ENCODE assay signal across 11 cellular contexts in the genomic region with DNA sequence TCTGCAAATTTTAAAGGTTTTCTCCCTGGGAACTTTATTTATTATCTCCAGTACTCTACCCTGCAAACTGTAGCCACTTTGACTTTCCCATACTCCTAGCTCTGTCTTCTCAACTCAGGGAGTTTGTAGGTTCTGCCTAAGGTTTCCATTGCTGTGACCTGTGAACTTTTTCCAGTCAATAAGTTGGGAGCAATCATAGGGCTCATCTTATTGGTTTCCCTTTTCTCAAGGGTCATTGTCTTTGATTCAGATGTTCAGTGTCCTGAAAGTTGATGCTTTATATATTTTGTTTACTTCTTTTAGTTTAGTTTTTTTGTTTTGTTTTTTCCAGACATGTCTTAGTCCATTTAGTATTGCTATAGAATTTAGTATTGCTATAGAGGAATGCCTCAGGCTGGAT.
"Had no signal": no experiment of that assay in that cellular context is flagged by ENCODE, and none has a peak within 500 bp of the region (broad histone marks: within the 10 kb centered on the region; RNA-seq: fewer than 3 reads in every experiment).

No MANE protein-coding gene starts in this region.

- FAIRE-seq: H1, H54 had no signal

- H3K4me3 ChIP-seq: GM23248, GM23338, HAP-1 had no signal

- H3K27ac ChIP-seq: GM23248 had no signal

- DNase-seq: GM23248, GOT3, H7, H9, HCEC 1CT, HFFc6 had no signal

- ATAC-seq: GM23338, HCT116 had no signal
